Comparison of ENCODE assay signal across 7 cellular contexts in the genomic region with DNA sequence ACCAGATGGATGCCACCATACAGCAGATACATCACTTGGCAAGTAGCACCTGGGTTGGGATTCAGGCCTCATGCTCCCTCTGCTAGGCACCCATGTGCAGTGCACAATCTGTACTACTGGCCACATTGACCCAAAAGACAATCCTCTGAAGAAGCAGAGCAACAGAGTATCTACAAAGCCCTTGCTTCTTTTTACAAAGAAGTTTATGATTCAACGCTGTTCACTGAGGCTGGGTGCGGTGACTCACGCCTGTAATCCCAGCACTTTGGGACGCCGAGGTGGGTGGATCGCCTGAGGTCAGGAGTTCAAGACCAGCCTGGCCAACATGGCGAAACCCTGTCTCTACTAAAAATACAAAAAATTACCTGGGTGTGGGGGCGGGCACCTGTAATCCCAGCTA. TPM values are rescaled to one million over a fixed set of nuclear protein-coding genes. Genes with fewer than 3 reads are reported as not detected.
"Had no signal": no experiment of that assay in that cellular context is flagged by ENCODE, and none has a peak within 500 bp of the region (broad histone marks: within the 10 kb centered on the region; RNA-seq: fewer than 3 reads in every experiment).

No MANE protein-coding gene starts in this region.

RNA-seq across cellular contexts. Expression of gene SERPINA2, which starts 12.3 kb away (rescaled TPM):
- total RNA-seq: HT-29, LHCN-M2, MCF 10A, OCI-LY7, PC-3, SK-MEL-5 had no signal
- polyA plus RNA-seq: SK-N-SH had no signal

RNA-seq across cellular contexts. Expression of gene SERPINA6, which starts 31.1 kb away (rescaled TPM):
- total RNA-seq: LHCN-M2, MCF 10A, OCI-LY7, PC-3, SK-MEL-5 had no signal

RNA-seq across cellular contexts. Expression of gene SERPINA1, which starts 34.2 kb away (rescaled TPM):
- total RNA-seq: LHCN-M2, OCI-LY7 had no signal
